1 cellular context compared by ENCODE assay signal in the genomic region with DNA sequence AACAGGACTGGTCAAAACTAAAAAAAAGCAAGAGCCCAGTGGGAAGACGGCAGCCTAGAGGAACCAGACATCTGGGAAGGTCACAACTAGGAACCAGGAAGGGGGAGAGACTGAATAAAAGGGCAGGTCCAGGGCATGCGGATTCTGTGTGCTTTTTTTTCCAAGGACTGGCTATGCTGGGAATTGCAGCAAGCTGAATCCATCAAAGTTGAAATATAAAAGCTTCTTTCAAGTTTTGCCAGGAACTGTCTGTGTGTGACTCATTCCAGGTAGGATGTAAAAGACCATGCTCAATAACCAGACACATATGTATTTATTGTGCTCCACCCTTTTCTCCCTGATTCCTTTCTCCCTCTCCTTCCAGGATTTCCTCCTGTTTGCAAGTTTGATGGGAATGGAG.
TF ChIP-seq lines count a peak whose summit lies in the region.

No MANE protein-coding gene starts in this region.

TF ChIP-seq in HCT116, 20 proteins besides CTCF, POLR2A, EP300 and RAD21 (continued from another document):
- TF ChIP-seq, protein P1, sequence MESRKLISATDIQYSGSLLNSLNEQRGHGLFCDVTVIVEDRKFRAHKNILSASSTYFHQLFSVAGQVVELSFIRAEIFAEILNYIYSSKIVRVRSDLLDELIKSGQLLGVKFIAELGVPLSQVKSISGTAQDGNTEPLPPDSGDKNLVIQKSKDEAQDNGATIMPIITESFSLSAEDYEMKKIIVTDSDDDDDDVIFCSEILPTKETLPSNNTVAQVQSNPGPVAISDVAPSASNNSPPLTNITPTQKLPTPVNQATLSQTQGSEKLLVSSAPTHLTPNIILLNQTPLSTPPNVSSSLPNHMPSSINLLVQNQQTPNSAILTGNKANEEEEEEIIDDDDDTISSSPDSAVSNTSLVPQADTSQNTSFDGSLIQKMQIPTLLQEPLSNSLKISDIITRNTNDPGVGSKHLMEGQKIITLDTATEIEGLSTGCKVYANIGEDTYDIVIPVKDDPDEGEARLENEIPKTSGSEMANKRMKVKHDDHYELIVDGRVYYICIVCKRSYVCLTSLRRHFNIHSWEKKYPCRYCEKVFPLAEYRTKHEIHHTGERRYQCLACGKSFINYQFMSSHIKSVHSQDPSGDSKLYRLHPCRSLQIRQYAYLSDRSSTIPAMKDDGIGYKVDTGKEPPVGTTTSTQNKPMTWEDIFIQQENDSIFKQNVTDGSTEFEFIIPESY (IDR thresholded peaks at IDR 0.05; ENCODE audit: extremely low read depth, insufficient replicate concordance, low read length): no peak
- TF ChIP-seq, protein P2, sequence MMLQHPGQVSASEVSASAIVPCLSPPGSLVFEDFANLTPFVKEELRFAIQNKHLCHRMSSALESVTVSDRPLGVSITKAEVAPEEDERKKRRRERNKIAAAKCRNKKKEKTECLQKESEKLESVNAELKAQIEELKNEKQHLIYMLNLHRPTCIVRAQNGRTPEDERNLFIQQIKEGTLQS (IDR thresholded peaks at IDR 0.05): no peak
- TF ChIP-seq YY1 (IDR thresholded peaks at IDR 0.05; ENCODE audit: extremely low read depth, insufficient replicate concordance, low read depth, low read length) (no peak), ZNF274 (IDR thresholded peaks at IDR 0.05; ENCODE audit: low read depth, low read length) (no peak), FOSL1 (IDR thresholded peaks at IDR 0.05; ENCODE audit: low read depth) (peak; percentile 37), ZFX (IDR thresholded peaks at IDR 0.05) (no peak)
